11 cellular contexts compared by ENCODE assay signal in the genomic region with DNA sequence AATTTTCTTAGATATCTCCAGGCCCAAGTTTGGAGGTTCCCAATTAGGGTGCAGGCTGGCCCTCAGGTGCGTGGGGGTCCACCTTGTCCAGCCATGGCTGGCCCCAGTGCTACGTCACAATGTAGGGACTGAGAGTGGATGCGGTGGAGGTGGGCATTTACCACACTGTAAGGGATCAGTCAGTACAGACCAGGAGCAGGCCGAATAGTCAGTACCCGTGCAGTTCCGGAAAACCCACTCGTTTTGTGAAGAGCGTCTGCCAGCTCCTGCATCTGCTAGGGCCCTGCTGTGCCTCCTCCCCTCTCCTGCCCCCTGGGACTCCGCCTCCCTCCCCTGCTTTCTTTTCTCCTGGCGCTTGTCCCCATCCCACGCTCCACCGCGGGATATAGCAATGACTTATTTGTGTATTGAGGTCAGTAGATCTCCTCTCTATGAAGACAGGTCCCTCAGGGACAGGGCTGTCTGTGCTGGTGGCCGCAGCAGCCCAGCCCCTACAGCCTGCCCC. TPM values are rescaled to one million over a fixed set of nuclear protein-coding genes. Genes with fewer than 3 reads are reported as not detected.
DNase-seq lines count a peak whose midpoint lies in the region; ATAC-seq, FAIRE-seq and TF ChIP-seq lines count a peak whose summit lies in the region.
"Had no signal": no experiment of that assay in that cellular context is flagged by ENCODE, and none has a peak within 500 bp of the region (broad histone marks: within the 10 kb centered on the region; RNA-seq: fewer than 3 reads in every experiment).

No MANE protein-coding gene starts in this region.

- peak overlapping the region; percentile 93 for H3K27ac Mint-ChIP-seq in glutamatergic neuron (ENCODE audit: unreplicated experiment)
- no peak overlapping the region for H3K27ac Mint-ChIP-seq in activated CD4-positive, alpha-beta T cell treated with anti-CD3 and anti-CD28 coated beads for 36 hours
- H3K27ac Mint-ChIP-seq: B cell had no signal

- no peaks in the 10 kb centered on the region for H3K79me2 ChIP-seq in SK-N-SH (ENCODE audit: insufficient read depth)

- DNase-seq in SHP77 (lab: John Stamatoyannopoulos, UW): peak; percentile 31 to 61
- no peak for DNase-seq in SHP77 treated with DMSO at 0.1 percent for 48 hours (lab: John Stamatoyannopoulos, UW)
- DNase-seq in SK-N-SH: peak; percentile 85
- DNase-seq in glutamatergic neuron: peak; percentile 64
- peak; percentile 72 for DNase-seq in urothelium cell line (ENCODE audit: low spot score)
- no peak for DNase-seq in activated CD4-positive, alpha-beta T cell treated with anti-CD3 and anti-CD28 coated beads for 36 hours
- no peak for DNase-seq in activated gamma-delta T cell treated with Interleukin-2 at 50 U/mL for 16 hours
- DNase-seq in T-helper 9 cell: no peak
- DNase-seq: NCI-H1105 treated with DMSO at 0.1 percent for 48 hours had no signal

- H3K4me2 ChIP-seq in SK-N-SH: peak overlapping the region; percentile 34; the same call in 1 of the 2 replicates

- TF ChIP-seq CTCF in SK-N-SH (IDR thresholded peaks at IDR 0.05): no peak
- no peak for TF ChIP-seq CTCF in glutamatergic neuron (IDR thresholded peaks at IDR 0.05; ENCODE audit: partially characterized antibody, unreplicated experiment)

- peaks cover 11% of the 10 kb centered on the region for H3K27me3 Mint-ChIP-seq in glutamatergic neuron (ENCODE audit: unreplicated experiment)
- H3K27me3 Mint-ChIP-seq in activated CD4-positive, alpha-beta T cell treated with anti-CD3 and anti-CD28 coated beads for 36 hours: no peaks in the 10 kb centered on the region

- peak overlapping the region; percentile 40; the same call in 1 of the 2 replicates for H3K9ac ChIP-seq in SK-N-SH

- peak overlapping the region; percentile 70 to 92 for H3K27ac ChIP-seq in SK-N-SH (ENCODE audit: low read depth in 2 of 2, low read length in 1 of 2)

- no peaks in the 10 kb centered on the region for H3K9me3 ChIP-seq in SK-N-SH

- 41% methylated on average over 13 of the region's 14 CpGs for WGBS in SK-N-SH (ENCODE audit: low lambda C conversion rate)

- FAIRE-seq in urothelium cell line (lab: Jason Lieb, UNC): peak; percentile 96
- FAIRE-seq: GM18507 had no signal

- peaks cover 2% of the 10 kb centered on the region for H3K9me3 Mint-ChIP-seq in glutamatergic neuron (ENCODE audit: unreplicated experiment)
- H3K9me3 Mint-ChIP-seq in activated CD4-positive, alpha-beta T cell treated with anti-CD3 and anti-CD28 coated beads for 36 hours (ENCODE audit: low read depth): no peaks in the 10 kb centered on the region

- H3F3A ChIP-seq in SK-N-SH (replicated peaks; ENCODE audit: insufficient read depth): peaks cover 4% of the 10 kb centered on the region

- no peaks in the 10 kb centered on the region for H3K36me3 Mint-ChIP-seq in glutamatergic neuron (ENCODE audit: unreplicated experiment)
- H3K36me3 Mint-ChIP-seq in activated CD4-positive, alpha-beta T cell treated with anti-CD3 and anti-CD28 coated beads for 36 hours (ENCODE audit: low read depth): no peaks in the 10 kb centered on the region

- H3K4me1 Mint-ChIP-seq in glutamatergic neuron (ENCODE audit: low read depth, unreplicated experiment): peaks cover 30% of the 10 kb centered on the region
- no peaks in the 10 kb centered on the region for H3K4me1 Mint-ChIP-seq in activated CD4-positive, alpha-beta T cell treated with anti-CD3 and anti-CD28 coated beads for 36 hours
- H3K4me1 Mint-ChIP-seq: B cell had no signal

- no peak for TF ChIP-seq RAD21 in SK-N-SH (IDR thresholded peaks at IDR 0.05; ENCODE audit: low read length)

- peak overlapping the region; percentile 56; the same call in 1 of the 2 replicates for H2AFZ ChIP-seq in SK-N-SH (ENCODE audit: low read depth)

- no peak for ATAC-seq in activated CD4-positive, alpha-beta T cell treated with anti-CD3 and anti-CD28 coated beads for 36 hours

- H3K4me3 ChIP-seq in SK-N-SH (ENCODE audit: low read depth in 2 of 2, low read length in 1 of 2): no peak overlapping the region

- H3K9me2 ChIP-seq in SK-N-SH: no peaks in the 10 kb centered on the region

- CTCF ChIA-PET in SK-N-SH (lab: Yijun Ruan, JAX): interaction anchor here (0.9 to 3.0 kb wide), 7 partner anchors 11 to 54 kb away, joined by 3 to 13 read pairs (median 5); no protein-coding TSS in a partner anchor
- CTCF ChIA-PET in activated CD4-positive, alpha-beta T cell treated with anti-CD3 and anti-CD28 coated beads for 36 hours (lab: Charles Lee): interaction anchor here (0.6 to 0.8 kb wide), 3 partner anchors 12 to 141 kb away, joined by 3 to 5 read pairs (median 3); no protein-coding TSS in a partner anchor

- intact Hi-C loops in activated CD4-positive, alpha-beta T cell treated with anti-CD3 and anti-CD28 coated beads for 36 hours (cut with DNase I, micrococcal nuclease): loop anchor here in 1 of 2 experiments (10.0 kb wide), 1 partner anchor 59 kb away; no protein-coding TSS in a partner anchor

- H3K36me3 ChIP-seq in SK-N-SH (replicated peaks in 1 of 2; ENCODE audit: control insufficient read depth in 1 of 2, insufficient read depth in 2 of 2, low read length in 1 of 2): no peaks in the 10 kb centered on the region

- POLR2A ChIA-PET in SK-N-SH (lab: Yijun Ruan, JAX): interaction anchor here (0.9 to 1.1 kb wide), 4 partner anchors 32 to 228 kb away, joined by 3 to 4 read pairs (median 4); no protein-coding TSS in a partner anchor
- POLR2A ChIA-PET in activated CD4-positive, alpha-beta T cell treated with anti-CD3 and anti-CD28 coated beads for 36 hours (lab: Charles Lee): no interaction called here

- H3K27me3 ChIP-seq in SK-N-SH (ENCODE audit: insufficient read depth): no peaks in the 10 kb centered on the region

- H4K20me1 ChIP-seq in SK-N-SH (ENCODE audit: insufficient read depth): no peaks in the 10 kb centered on the region

- H3K4me1 ChIP-seq in SK-N-SH (ENCODE audit: control insufficient read depth in 1 of 2, insufficient read depth in 2 of 2, low read depth in 1 of 2, low read length in 1 of 2): peaks cover 15 to 23% of the 10 kb centered on the region in 2 experiments; a peak in 3 of 4 replicates

- TF ChIP-seq EP300 in SK-N-SH (IDR thresholded peaks at IDR 0.05; ENCODE audit: borderline replicate concordance in 1 of 2, low read depth in 1 of 2, low read length in 1 of 2): no peak

- H3K4me3 Mint-ChIP-seq in glutamatergic neuron (ENCODE audit: unreplicated experiment): peak overlapping the region; percentile 80
- no peak overlapping the region for H3K4me3 Mint-ChIP-seq in activated CD4-positive, alpha-beta T cell treated with anti-CD3 and anti-CD28 coated beads for 36 hours
- H3K4me3 Mint-ChIP-seq: B cell had no signal

TF ChIP-seq in SK-N-SH, 30 proteins besides CTCF, POLR2A, EP300 and RAD21:
- TF ChIP-seq CHD2 (IDR thresholded peaks at IDR 0.05; ENCODE audit: low read length, partially characterized antibody) (peak; percentile 26), TAF1 (IDR thresholded peaks at IDR 0.05; ENCODE audit: borderline replicate concordance, low read depth, low read length) (no peak), MXI1 (IDR thresholded peaks at IDR 0.05; ENCODE audit: low read depth, low read length) (peak; percentile 54; the same call in 1 of the 2 replicates)
TF ChIP-seq in SK-N-SH: peak in this region for 2.

RNA-seq across cellular contexts. Expression of a gene that starts 50.4 kb away (rescaled TPM):
- 10.4 and 14.0 TPM in 2 replicates for polyA plus RNA-seq in SK-N-SH (2012; rRNA removed)
- polyA plus RNA-seq in SK-N-SH (2012; cell fraction: cytosol; rRNA removed): 6.1 and 11.1 TPM in 2 replicates
- polyA plus RNA-seq in SK-N-SH (2012; cell fraction: nucleus; rRNA removed): 34.8 and 52.6 TPM in 2 replicates
- total RNA-seq in glutamatergic neuron (ENCODE audit: unreplicated experiment): 96.0 TPM
- total RNA-seq in activated CD4-positive, alpha-beta T cell treated with anti-CD3 and anti-CD28 coated beads for 36 hours: 1 to 10 TPM in 1 of 2 experiments, under 1 TPM in 1; 0.94 to 1.5 TPM
- total RNA-seq: B cell had no signal

RNA-seq across cellular contexts. Expression of a gene that starts 59.5 kb away (rescaled TPM):
- polyA plus RNA-seq in SK-N-SH (2012; rRNA removed): 0.49 and 1.5 TPM in 2 replicates
- polyA plus RNA-seq in SK-N-SH (2012; cell fraction: cytosol; rRNA removed): 0.49 and 0.85 TPM in 2 replicates
- 7.2 and 43.4 TPM in 2 replicates for polyA plus RNA-seq in SK-N-SH (2012; cell fraction: nucleus; rRNA removed)
- 8.3 TPM for total RNA-seq in glutamatergic neuron (ENCODE audit: unreplicated experiment)
- not detected for total RNA-seq in activated CD4-positive, alpha-beta T cell treated with anti-CD3 and anti-CD28 coated beads for 36 hours
- total RNA-seq: B cell had no signal

Comparison
In these comparisons a context has a peak if more than half of its experiments do, and no peak if none do; other contexts are left out.
1. DNase-seq: peak in SHP77 (2 of 2), SK-N-SH (single experiment), glutamatergic neuron (single experiment) and urothelium cell line (single experiment); none in SHP77 treated with DMSO at 0.1 percent for 48 hours (single experiment), activated CD4-positive, alpha-beta T cell treated with anti-CD3 and anti-CD28 coated beads for 36 hours (single experiment), activated gamma-delta T cell treated with Interleukin-2 at 50 U/mL for 16 hours (single experiment) and T-helper 9 cell (single experiment).
2. RNA of a gene that starts 50.4 kb away (total RNA-seq): 96.0 TPM in glutamatergic neuron (single experiment); 0.94 to 1.5 TPM in activated CD4-positive, alpha-beta T cell treated with anti-CD3 and anti-CD28 coated beads for 36 hours; every median in the first group is over 10 times any median in the second.